In the genomic region with DNA sequence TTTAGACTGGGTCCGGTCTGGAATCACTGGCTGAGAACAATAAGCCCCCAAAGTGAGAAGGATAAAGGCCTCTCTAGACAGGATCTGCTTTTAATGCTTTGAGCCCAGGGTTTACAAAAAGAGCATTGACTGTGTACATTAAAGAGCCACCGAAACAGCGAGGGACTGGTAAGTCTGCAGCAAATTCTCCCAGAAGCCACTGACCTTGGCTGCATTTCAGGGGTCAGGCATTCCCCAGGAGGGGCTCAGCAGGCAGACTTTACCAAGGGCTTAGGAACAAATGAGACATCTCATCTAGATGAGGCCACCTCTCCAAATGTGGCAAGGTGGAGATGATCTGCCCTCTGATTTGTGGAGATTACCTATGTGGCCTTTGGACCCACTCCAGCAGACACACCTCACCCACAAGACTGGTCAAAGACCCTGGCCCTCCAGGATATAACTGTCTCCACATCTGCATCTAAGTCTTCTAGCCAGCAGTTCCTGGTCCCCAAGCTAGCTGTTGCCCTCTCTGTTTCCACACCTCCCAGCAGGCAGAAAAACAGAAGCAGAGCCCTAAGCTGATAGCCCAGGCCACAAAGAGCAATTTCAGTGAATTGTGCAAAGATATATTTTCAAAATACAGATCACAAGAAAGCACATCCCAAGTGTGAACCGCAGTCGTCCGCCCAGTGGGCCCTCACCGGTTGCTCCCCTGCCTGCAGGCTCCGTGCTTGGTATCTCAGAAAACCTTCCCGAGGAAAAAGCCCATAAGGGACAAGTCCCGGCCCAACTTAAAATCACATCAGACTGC, we compare ENCODE assay signal across 8 cellular contexts. TPM values are rescaled to one million over a fixed set of nuclear protein-coding genes. Genes with fewer than 3 reads are reported as not detected.
A peak's percentile ranks its signal among the peaks of the same experiment; 100 is the strongest.
DNase-seq lines count a peak whose midpoint lies in the region; ATAC-seq and TF ChIP-seq lines count a peak whose summit lies in the region.

No MANE protein-coding gene starts in this region.

- peaks cover 5 to 6% of the 10 kb centered on the region in 2 donors for H3K36me3 Mint-ChIP-seq in activated T-cell treated with anti-CD3 and anti-CD28 coated beads, Interleukin-2, amount 50 U/mL, for 72 hours (ENCODE audit: insufficient read depth in 2 of 2)
- H3K36me3 Mint-ChIP-seq in progenitor cell of endocrine pancreas (ENCODE audit: insufficient read depth), result no peaks in the 10 kb centered on the region

- peak overlapping the region; percentile 94 for H3K4me3 ChIP-seq in GM12865 (ENCODE audit: low read depth, low read length)

- ATAC-seq in activated T-cell treated with anti-CD3 and anti-CD28 coated beads, Interleukin-2, amount 50 U/mL, for 72 hours (replicated peaks in 1 of 2), result no peak
- ATAC-seq in GM21529 (IDR thresholded peaks at IDR 0.05; ENCODE audit: unreplicated experiment), result no peak

- no peak for TF ChIP-seq CTCF in GM12865 (IDR thresholded peaks at IDR 0.05; ENCODE audit: insufficient read depth, low read depth, low read length, missing control alignments)
- TF ChIP-seq CTCF in progenitor cell of endocrine pancreas (IDR thresholded peaks at IDR 0.05; ENCODE audit: unreplicated experiment), result no peak

- peak overlapping the region; percentile 46 for H3K27ac Mint-ChIP-seq in activated T-cell treated with anti-CD3 and anti-CD28 coated beads, Interleukin-2, amount 50 U/mL, for 72 hours
- no peak overlapping the region for H3K27ac Mint-ChIP-seq in progenitor cell of endocrine pancreas

- H3K9me3 Mint-ChIP-seq in activated T-cell treated with anti-CD3 and anti-CD28 coated beads, Interleukin-2, amount 50 U/mL, for 72 hours, result no peaks in the 10 kb centered on the region
- no peaks in the 10 kb centered on the region for H3K9me3 Mint-ChIP-seq in progenitor cell of endocrine pancreas (ENCODE audit: low read depth)

- H3K27me3 Mint-ChIP-seq in activated T-cell treated with anti-CD3 and anti-CD28 coated beads, Interleukin-2, amount 50 U/mL, for 72 hours (ENCODE audit: low read depth), result no peaks in the 10 kb centered on the region
- peaks cover 37% of the 10 kb centered on the region for H3K27me3 Mint-ChIP-seq in progenitor cell of endocrine pancreas

- DNase-seq in GM12865 (ENCODE audit: low read depth) (peak; percentile 31), foreskin melanocyte (peak; percentile 21), progenitor cell of endocrine pancreas (ENCODE audit: low spot score, unreplicated experiment) (no peak), D341Med (ENCODE audit: low spot score) (no peak), NCI-H510A treated with DMSO at 0.1 percent for 48 hours (lab: John Stamatoyannopoulos, UW) (no peak), DMS79 treated with DMSO at 0.1 percent for 48 hours (lab: John Stamatoyannopoulos, UW) (no peak)
- DNase-seq in activated T-cell treated with anti-CD3 and anti-CD28 coated beads, Interleukin-2, amount 50 U/mL, for 72 hours, result peak in 1 of 2 donors; percentile 6

- peaks cover 45% of the 10 kb centered on the region for H3K4me1 Mint-ChIP-seq in activated T-cell treated with anti-CD3 and anti-CD28 coated beads, Interleukin-2, amount 50 U/mL, for 72 hours (ENCODE audit: low read depth)
- H3K4me1 Mint-ChIP-seq in progenitor cell of endocrine pancreas (ENCODE audit: low read depth), result peaks cover 28% of the 10 kb centered on the region

- H3K4me3 Mint-ChIP-seq in activated T-cell treated with anti-CD3 and anti-CD28 coated beads, Interleukin-2, amount 50 U/mL, for 72 hours, result peak overlapping the region; percentile 94 to 97
- H3K4me3 Mint-ChIP-seq in progenitor cell of endocrine pancreas (ENCODE audit: low read depth), result peak overlapping the region; percentile 86

RNA-seq across cellular contexts. Expression of a gene that starts 2.7 kb away (rescaled TPM):
- 10 to 100 TPM; 32.2 to 43.2 TPM for total RNA-seq in activated T-cell treated with anti-CD3 and anti-CD28 coated beads, Interleukin-2, amount 50 U/mL, for 72 hours
- 15.7 and 17.7 TPM in 2 replicates for total RNA-seq in progenitor cell of endocrine pancreas

Comparison
In these comparisons a context has a peak if more than half of its experiments do, and no peak if none do; other contexts are left out.
1. DNase-seq: peak in GM12865 (single experiment) and foreskin melanocyte (single experiment); none in progenitor cell of endocrine pancreas (single experiment), D341Med (single experiment), NCI-H510A treated with DMSO at 0.1 percent for 48 hours (single experiment) and DMS79 treated with DMSO at 0.1 percent for 48 hours (single experiment).